Comparison of ENCODE assay signal across 14 cellular contexts in the genomic region with DNA sequence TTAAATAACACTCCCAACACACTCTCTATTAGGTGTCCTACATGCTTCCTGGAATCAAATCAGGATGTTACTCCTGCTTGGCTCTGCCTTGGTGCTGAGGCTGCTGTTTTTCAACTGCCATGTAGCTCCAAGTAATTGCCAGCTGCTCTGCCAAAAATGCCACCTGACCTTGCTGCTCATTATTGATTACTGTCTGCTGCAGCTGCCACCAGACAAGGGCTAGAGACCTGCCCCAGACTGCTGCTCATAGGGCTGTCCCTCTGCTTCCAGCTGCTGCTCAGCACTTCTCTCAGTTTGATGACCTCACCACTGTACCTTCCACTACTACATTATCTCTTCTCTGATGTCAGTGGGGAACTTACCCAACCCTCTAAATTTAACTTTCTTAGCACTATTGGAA.
DNase-seq lines count a peak whose midpoint lies in the region; ATAC-seq, FAIRE-seq and TF ChIP-seq lines count a peak whose summit lies in the region.
"Had no signal": no experiment of that assay in that cellular context is flagged by ENCODE, and none has a peak within 500 bp of the region (broad histone marks: within the 10 kb centered on the region; RNA-seq: fewer than 3 reads in every experiment).

No MANE protein-coding gene starts in this region.

- H3K36me3 Mint-ChIP-seq in activated CD8-positive, alpha-beta T cell treated with anti-CD3 and anti-CD28 coated beads for 36 hours (ENCODE audit: low read depth), result no peaks in the 10 kb centered on the region
- H3K36me3 Mint-ChIP-seq: immature natural killer cell had no signal

- no peaks in the 10 kb centered on the region for H3K9me3 Mint-ChIP-seq in activated CD8-positive, alpha-beta T cell treated with anti-CD3 and anti-CD28 coated beads for 36 hours
- H3K9me3 Mint-ChIP-seq: activated CD4-positive, alpha-beta T cell treated with anti-CD3 and anti-CD28 coated beads, Interleukin-2, amount 10 ng/mL, durations not matched to agents 24 days and 14 days had no signal

- no peak overlapping the region for H3K27ac ChIP-seq in heart left ventricle

- POLR2A ChIA-PET in activated CD8-positive, alpha-beta T cell treated with anti-CD3 and anti-CD28 coated beads for 36 hours (lab: Charles Lee), result no interaction called here

- intact Hi-C loops in heart left ventricle (cut with DNase I), result loop anchor here in 1 of 10 donors (10.0 kb wide), 1 partner anchor 45 kb away; no protein-coding TSS in a partner anchor
- intact Hi-C loops in activated CD8-positive, alpha-beta T cell treated with anti-CD3 and anti-CD28 coated beads for 36 hours (cut with micrococcal nuclease), result no loop called here

- peaks cover 0 to 10% (median 0%) of the 10 kb centered on the region in 12 donors for H3K4me1 ChIP-seq in heart left ventricle

- CTCF ChIA-PET in activated CD8-positive, alpha-beta T cell treated with anti-CD3 and anti-CD28 coated beads for 36 hours (lab: Charles Lee), result no interaction called here

- ATAC-seq in heart left ventricle (peak; percentile 90 to 98 (median 94)), GM18870 (IDR thresholded peaks at IDR 0.05; ENCODE audit: unreplicated experiment) (no peak)
- no peak for ATAC-seq in activated CD8-positive, alpha-beta T cell treated with anti-CD3 and anti-CD28 coated beads for 36 hours

- no peak for TF ChIP-seq POLR2A in heart left ventricle (IDR thresholded peaks at IDR 0.05)

- no peaks in the 10 kb centered on the region for H3K27me3 ChIP-seq in heart left ventricle

- FAIRE-seq in GM19239 (lab: Jason Lieb, UNC), result no peak

- TF ChIP-seq CTCF in heart left ventricle (IDR thresholded peaks at IDR 0.05), result no peak
- no peak for TF ChIP-seq CTCF in activated CD8-positive, alpha-beta T cell treated with anti-CD3 and anti-CD28 coated beads for 36 hours (IDR thresholded peaks at IDR 0.05)

- no peaks in the 10 kb centered on the region for H3K9me3 ChIP-seq in heart left ventricle

- H3K36me3 ChIP-seq in heart left ventricle, result no peaks in the 10 kb centered on the region

- peak; percentile 84 for DNase-seq in COR-L47 (lab: John Stamatoyannopoulos, UW)
- DNase-seq in NCI-H146 (lab: John Stamatoyannopoulos, UW), result peak; percentile 94
- peak; percentile 70 for DNase-seq in NCI-H510A treated with DMSO at 0.1 percent for 48 hours (lab: John Stamatoyannopoulos, UW)
- peak; percentile 7 to 37 (median 21) for DNase-seq in heart left ventricle
- DNase-seq in activated CD8-positive, alpha-beta T cell treated with anti-CD3 and anti-CD28 coated beads for 36 hours, result no peak
- no peak for DNase-seq in GM19239 (ENCODE audit: insufficient read length, low spot score)
- DNase-seq in superior temporal gyrus (ENCODE audit: extremely low spot score), result no peak
- DNase-seq: activated CD4-positive, alpha-beta T cell treated with anti-CD3 and anti-CD28 coated beads, Interleukin-2, amount 10 ng/mL, durations not matched to agents 24 days and 14 days; immature natural killer cell; Karpas-422; stimulated activated CD4-positive, alpha-beta T cell treated with anti-CD3 and anti-CD28 coated beads, Interleukin-4, amount 100 ng/mL, for 1 hour; stimulated activated naive CD4-positive, alpha-beta T cell treated with Interleukin-2 at 50 U/mL for 16 hours; T-helper 2 cell had no signal

- no peaks in the 10 kb centered on the region for H3K27me3 Mint-ChIP-seq in activated CD8-positive, alpha-beta T cell treated with anti-CD3 and anti-CD28 coated beads for 36 hours
- H3K27me3 Mint-ChIP-seq: activated CD4-positive, alpha-beta T cell treated with anti-CD3 and anti-CD28 coated beads, Interleukin-2, amount 10 ng/mL, durations not matched to agents 24 days and 14 days had no signal

- H3K27ac Mint-ChIP-seq in activated CD8-positive, alpha-beta T cell treated with anti-CD3 and anti-CD28 coated beads for 36 hours, result no peak overlapping the region
- H3K27ac Mint-ChIP-seq: activated CD4-positive, alpha-beta T cell treated with anti-CD3 and anti-CD28 coated beads, Interleukin-2, amount 10 ng/mL, durations not matched to agents 24 days and 14 days; immature natural killer cell had no signal

- H3K4me3 ChIP-seq in heart left ventricle, result no peak overlapping the region

- no peak overlapping the region for H3K4me3 Mint-ChIP-seq in activated CD8-positive, alpha-beta T cell treated with anti-CD3 and anti-CD28 coated beads for 36 hours
- H3K4me3 Mint-ChIP-seq: activated CD4-positive, alpha-beta T cell treated with anti-CD3 and anti-CD28 coated beads, Interleukin-2, amount 10 ng/mL, durations not matched to agents 24 days and 14 days; immature natural killer cell had no signal

- H3K4me1 Mint-ChIP-seq in activated CD8-positive, alpha-beta T cell treated with anti-CD3 and anti-CD28 coated beads for 36 hours (ENCODE audit: low read depth), result no peaks in the 10 kb centered on the region
- H3K4me1 Mint-ChIP-seq: activated CD4-positive, alpha-beta T cell treated with anti-CD3 and anti-CD28 coated beads, Interleukin-2, amount 10 ng/mL, durations not matched to agents 24 days and 14 days; immature natural killer cell had no signal

Comparison
In these comparisons a context has a peak if more than half of its experiments do, and no peak if none do; other contexts are left out.
1. DNase-seq: peak in COR-L47 (single experiment), NCI-H146 (single experiment), NCI-H510A treated with DMSO at 0.1 percent for 48 hours (single experiment) and heart left ventricle (5 of 5); none in activated CD8-positive, alpha-beta T cell treated with anti-CD3 and anti-CD28 coated beads for 36 hours (single experiment), GM19239 (single experiment) and superior temporal gyrus (single experiment).
2. ATAC-seq: peak in heart left ventricle (4 of 4); none in activated CD8-positive, alpha-beta T cell treated with anti-CD3 and anti-CD28 coated beads for 36 hours (single experiment) and GM18870 (single experiment).